Comparison of ENCODE assay signal across 7 cellular contexts in the genomic region with DNA sequence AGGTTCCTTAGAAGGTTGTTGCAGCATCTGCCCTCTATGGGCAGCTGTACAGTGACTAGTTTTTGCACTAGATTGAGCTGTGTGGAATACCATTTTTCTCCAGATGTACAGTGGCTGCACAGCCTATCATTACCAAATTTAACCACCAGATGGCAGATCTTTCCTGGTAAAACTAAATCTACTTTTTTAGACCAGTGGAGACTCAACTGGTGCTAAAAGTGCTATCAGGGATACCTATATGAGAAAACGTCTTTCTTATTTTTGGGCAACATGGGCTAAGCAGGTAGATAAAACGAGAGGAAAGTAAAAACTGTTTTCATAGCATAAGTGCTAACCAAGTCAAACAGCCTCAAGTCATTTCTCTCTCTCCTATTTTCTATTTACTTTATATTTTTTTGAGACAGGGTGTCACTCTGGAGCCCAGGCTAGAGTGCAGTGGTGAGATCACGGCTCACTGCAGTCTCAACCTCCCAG. TPM values are rescaled to one million over a fixed set of nuclear protein-coding genes. Genes with fewer than 3 reads are reported as not detected.
DNase-seq lines count a peak whose midpoint lies in the region; ATAC-seq, FAIRE-seq and TF ChIP-seq lines count a peak whose summit lies in the region.

No MANE protein-coding gene starts in this region.

- peak; percentile 82 to 83 for TF ChIP-seq RAD21 in H1 (IDR thresholded peaks at IDR 0.05 in 1 of 2, conservative IDR thresholded peaks at IDR 0.05 in 1 of 2; ENCODE audit: low read depth in 2 of 2, low read length in 2 of 2)

- no peak overlapping the region for H3K4me2 ChIP-seq in H1 (ENCODE audit: insufficient read depth in 1 of 2, low read depth in 2 of 2, low read length in 2 of 2)

- POLR2A ChIA-PET in GM10248 (lab: Yijun Ruan, JAX) (no interaction called here), H1 (lab: Charles Lee; ENCODE audit: partially characterized antibody) (no interaction called here)

- peak; percentile 41 for DNase-seq in GM10248 (ENCODE audit: extremely low spot score)
- DNase-seq in LNCaP clone FGC (ENCODE audit: low read depth) = peak; percentile 38
- peak; percentile 51 for DNase-seq in RCC 7860 (ENCODE audit: low spot score)
- no peak for DNase-seq in H1 (ENCODE audit: low read depth in 1 of 2, low spot score in 2 of 2)
- DNase-seq in midbrain (lab: John Stamatoyannopoulos, UW) = peak; percentile 67

- H3K9ac ChIP-seq in H1 (replicated peaks in 1 of 4; ENCODE audit: extremely low read depth in 1 of 4, low read depth in 3 of 4, low read length in 3 of 4) = no peak overlapping the region

- H3K56ac ChIP-seq in H1 (replicated peaks; ENCODE audit: insufficient read length, low read depth, low read length) = no peak overlapping the region

- no peaks in the 10 kb centered on the region for H4K20me1 ChIP-seq in H1 (replicated peaks in 1 of 2; ENCODE audit: control insufficient read depth in 1 of 2, insufficient read depth in 2 of 2, low read length in 2 of 2)

- H3K4ac ChIP-seq in H1 (replicated peaks; ENCODE audit: insufficient read length, low read depth, low read length) = no peak overlapping the region

- no peaks in the 10 kb centered on the region for H3K23me2 ChIP-seq in H1 (ENCODE audit: low read depth, low read length)

- no peaks in the 10 kb centered on the region for H3K36me3 ChIP-seq in H1 (ENCODE audit: control insufficient read depth in 2 of 4, insufficient read depth in 4 of 4, low read length in 3 of 4)

- H3K18ac ChIP-seq in H1 (ENCODE audit: extremely low read depth, low read length) = no peak overlapping the region

- no peak overlapping the region for H2BK20ac ChIP-seq in H1 (ENCODE audit: low read length)

- H2BK12ac ChIP-seq in H1 (ENCODE audit: low read depth, low read length) = no peak overlapping the region

- no peak overlapping the region for H4K8ac ChIP-seq in H1 (ENCODE audit: extremely low read depth, insufficient read depth, low read length)

- no peaks in the 10 kb centered on the region for H3K9me3 ChIP-seq in H1 (ENCODE audit: insufficient read depth in 2 of 2, low read depth in 1 of 2, low read length in 1 of 2)

- no peak overlapping the region for H2BK15ac ChIP-seq in H1 (ENCODE audit: low read length)

- WGBS in H1 (ENCODE audit: extremely low coverage in 1 of 2, insufficient coverage in 1 of 2, insufficient read length in 1 of 2, insufficient replicate concordance in 2 of 2, low coverage in 1 of 2, low lambda C conversion rate in 2 of 2, missing lambda C conversion rate in 1 of 2), 2 experiments = 81% methylated on average over 3 of the region's 3 CpGs; no CpG with 5 or more reads in 1 of the 2 experiments

- H3K23ac ChIP-seq in H1 (ENCODE audit: insufficient read length) = no peak overlapping the region

- TF ChIP-seq CTCF in GM10248 (IDR thresholded peaks at IDR 0.05; ENCODE audit: control extremely low read depth, extremely low read depth, low read depth, missing control alignments) = peak; percentile 67
- TF ChIP-seq CTCF in LNCaP clone FGC (IDR thresholded peaks at IDR 0.05; ENCODE audit: control insufficient read depth, extremely low read depth, insufficient read depth) = peak; percentile 80
- TF ChIP-seq CTCF in H1 (IDR thresholded peaks at IDR 0.05; ENCODE audit: control extremely low read depth in 1 of 3, insufficient read depth in 1 of 3, low read depth in 1 of 3, low read length in 3 of 3) = peak in 2 of 3 experiments; percentile 58 to 66; a peak in 3 of 4 replicates

- H3K14ac ChIP-seq in H1 (ENCODE audit: insufficient read length) = no peak overlapping the region

- peaks cover 0 to 4% (median 0%) of the 10 kb centered on the region in 4 experiments; a peak in 1 of 7 replicates for H3K4me1 ChIP-seq in H1 (replicated peaks in 1 of 4; ENCODE audit: control insufficient read depth in 3 of 4, insufficient read depth in 4 of 4, low read length in 3 of 4)

- H2BK5ac ChIP-seq in H1 (ENCODE audit: low read depth, low read length) = no peak overlapping the region

- H3K4me3 ChIP-seq in LNCaP clone FGC (ENCODE audit: low read depth, low read length) (no peak overlapping the region), H1 (ENCODE audit: extremely low read depth in 1 of 4, insufficient read depth in 2 of 4, low read depth in 3 of 4, low read length in 4 of 4) (no peak overlapping the region)

- no peak overlapping the region for H3K27ac ChIP-seq in H1 (ENCODE audit: low read depth, low read length)

- peak; percentile 74 for ATAC-seq in GM21717 (IDR thresholded peaks at IDR 0.05; ENCODE audit: unreplicated experiment)
- no peak for ATAC-seq in GM18520 (IDR thresholded peaks at IDR 0.05; ENCODE audit: unreplicated experiment)

- H2AK5ac ChIP-seq in H1 (ENCODE audit: low read depth, low read length) = no peak overlapping the region

- CTCF ChIA-PET in GM10248 (lab: Yijun Ruan, JAX) (interaction anchor here (0.7 to 5.0 kb wide), 12 partner anchors 9 to 481 kb away, joined by 3 to 37 read pairs (median 6); a partner anchor contains a TSS), H1 (lab: Charles Lee; ENCODE audit: partially characterized antibody) (interaction anchor here (0.6 to 8.3 kb wide), 20 partner anchors 10 to 578 kb away, joined by 3 to 82 read pairs (median 4); no protein-coding TSS in a partner anchor)

- H4K91ac ChIP-seq in H1 (replicated peaks; ENCODE audit: insufficient read length, low read length) = no peak overlapping the region

- no peaks in the 10 kb centered on the region for H3K79me2 ChIP-seq in H1 (ENCODE audit: control insufficient read depth in 1 of 2, insufficient read depth in 2 of 2, low read length in 2 of 2)

- H3K27me3 ChIP-seq in H1 (replicated peaks in 1 of 4; ENCODE audit: control insufficient read depth in 3 of 4, extremely low read depth in 1 of 4, insufficient read depth in 3 of 4, low read length in 3 of 4) = no peaks in the 10 kb centered on the region

- no peak overlapping the region for H2BK120ac ChIP-seq in H1 (replicated peaks; ENCODE audit: low read depth, low read length)

- H3K79me1 ChIP-seq in H1 (ENCODE audit: low read depth, low read length) = no peaks in the 10 kb centered on the region

- no peak for TF ChIP-seq POLR2A in H1 (IDR thresholded peaks at IDR 0.05; ENCODE audit: control extremely low read depth in 1 of 2, low read depth in 2 of 2, low read length in 2 of 2)

- H2AFZ ChIP-seq in H1 (ENCODE audit: low read length) = no peak overlapping the region

- no peak for TF ChIP-seq EP300 in H1 (IDR thresholded peaks at IDR 0.05; ENCODE audit: borderline replicate concordance in 1 of 2, low read depth in 2 of 2, low read length in 2 of 2)

- peak; percentile 85 for FAIRE-seq in RCC 7860 (lab: Jason Lieb, UNC)
- peak; percentile 71 for FAIRE-seq in H1 (lab: Jason Lieb, UNC)

- no peak overlapping the region for H4K5ac ChIP-seq in H1 (ENCODE audit: insufficient read length, low read depth, low read length)

TF ChIP-seq in H1, 55 proteins besides CTCF, POLR2A, EP300 and RAD21 (continues in another document):
- TF ChIP-seq CREB1 (IDR thresholded peaks at IDR 0.05) (no peak), KDM1A (IDR thresholded peaks at IDR 0.05; ENCODE audit: borderline replicate concordance, low read length) (no peak), POU5F1 (IDR thresholded peaks at IDR 0.05; ENCODE audit: low read depth, low read length) (no peak), SP1 (IDR thresholded peaks at IDR 0.05; ENCODE audit: low read depth, low read length) (no peak), HDAC2 (IDR thresholded peaks at IDR 0.05; ENCODE audit: borderline replicate concordance in 1 of 2, low read depth in 2 of 2, low read length in 2 of 2) (no peak), MAFK (IDR thresholded peaks at IDR 0.05; ENCODE audit: low read depth, low read length) (no peak), RBBP5 (IDR thresholded peaks at IDR 0.05; ENCODE audit: borderline replicate concordance, low read depth, low read length) (no peak), RXRA (IDR thresholded peaks at IDR 0.05; ENCODE audit: insufficient read depth, low read depth, low read length) (no peak), CHD1 (IDR thresholded peaks at IDR 0.05; ENCODE audit: low read depth, low read length) (no peak), NRF1 (IDR thresholded peaks at IDR 0.05; ENCODE audit: low read depth, low read length) (no peak), GTF2F1 (IDR thresholded peaks at IDR 0.05; ENCODE audit: borderline replicate concordance, low read depth, low read length) (no peak), JUND (IDR thresholded peaks at IDR 0.05; ENCODE audit: low read length) (no peak), SUZ12 (IDR thresholded peaks at IDR 0.05; ENCODE audit: low read length) (no peak)
- TF ChIP-seq, protein P1, sequence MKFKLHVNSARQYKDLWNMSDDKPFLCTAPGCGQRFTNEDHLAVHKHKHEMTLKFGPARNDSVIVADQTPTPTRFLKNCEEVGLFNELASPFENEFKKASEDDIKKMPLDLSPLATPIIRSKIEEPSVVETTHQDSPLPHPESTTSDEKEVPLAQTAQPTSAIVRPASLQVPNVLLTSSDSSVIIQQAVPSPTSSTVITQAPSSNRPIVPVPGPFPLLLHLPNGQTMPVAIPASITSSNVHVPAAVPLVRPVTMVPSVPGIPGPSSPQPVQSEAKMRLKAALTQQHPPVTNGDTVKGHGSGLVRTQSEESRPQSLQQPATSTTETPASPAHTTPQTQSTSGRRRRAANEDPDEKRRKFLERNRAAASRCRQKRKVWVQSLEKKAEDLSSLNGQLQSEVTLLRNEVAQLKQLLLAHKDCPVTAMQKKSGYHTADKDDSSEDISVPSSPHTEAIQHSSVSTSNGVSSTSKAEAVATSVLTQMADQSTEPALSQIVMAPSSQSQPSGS (IDR thresholded peaks at IDR 0.05; ENCODE audit: low read length) = no peak

RNA-seq across cellular contexts. Expression of a gene that starts 21.2 kb away (rescaled TPM):
- total RNA-seq in H1 (2021; fragmentation: NEBNext Ultra II Directional; extraction: Animal tissue kit (Norgen Biotek cat#: 25700)) = 0.86 and 0.95 TPM in 2 replicates
- polyA plus RNA-seq in H1 (2011; rRNA removed) = 0.46 and 0.59 TPM in 2 replicates
- polyA plus RNA-seq in H1 (2011; cell fraction: cytosol; rRNA removed) = 0.53 TPM
- polyA plus RNA-seq in H1 (2011; cell fraction: nucleus; rRNA removed) = 1.0 TPM
- polyA plus RNA-seq in H1 (2012, experiment 1 of 2) = 0.60 to 0.86 TPM (median 0.74 TPM) in 4 replicates
- 0.05 TPM for polyA plus RNA-seq in H1 (2012, experiment 2 of 2)
- polyA plus RNA-seq in H1 (2013, experiment 1 of 2) = 2.5 TPM
- 2.2 TPM for polyA plus RNA-seq in H1 (2013, experiment 2 of 2)
- polyA minus RNA-seq in H1 (2011; rRNA and poly(A)+ RNA removed) = 0.82 and 1.7 TPM in 2 replicates
- 0.29 TPM for polyA minus RNA-seq in H1 (2011; cell fraction: cytosol; rRNA and poly(A)+ RNA removed)
- 1.3 TPM for polyA minus RNA-seq in H1 (2011; cell fraction: nucleus; rRNA and poly(A)+ RNA removed)

RNA-seq across cellular contexts. Expression of a gene that starts 55.1 kb away (rescaled TPM):
- total RNA-seq in H1 (2021; fragmentation: NEBNext Ultra II Directional; extraction: Animal tissue kit (Norgen Biotek cat#: 25700)) = not detected in 2 replicates
- not detected in 2 replicates for polyA plus RNA-seq in H1 (2011; rRNA removed)
- not detected for polyA plus RNA-seq in H1 (2011; cell fraction: cytosol; rRNA removed)
- not detected for polyA plus RNA-seq in H1 (2011; cell fraction: nucleus; rRNA removed)
- polyA plus RNA-seq in H1 (2012, experiment 1 of 2) = not detected in 4 replicates
- not detected for polyA plus RNA-seq in H1 (2012, experiment 2 of 2)
- not detected for polyA plus RNA-seq in H1 (2013, experiment 1 of 2)
- polyA plus RNA-seq in H1 (2013, experiment 2 of 2) = not detected
- polyA minus RNA-seq in H1 (2011; rRNA and poly(A)+ RNA removed) = not detected in 2 replicates
- polyA minus RNA-seq in H1 (2011; cell fraction: cytosol; rRNA and poly(A)+ RNA removed) = not detected
- not detected for polyA minus RNA-seq in H1 (2011; cell fraction: nucleus; rRNA and poly(A)+ RNA removed)

Comparison
In these comparisons a context has a peak if more than half of its experiments do, and no peak if none do; other contexts are left out.
1. DNase-seq: peak in GM10248 (single experiment), LNCaP clone FGC (single experiment), RCC 7860 (single experiment) and midbrain (single experiment); none in H1 (0 of 2).
2. Peak in every context shown above with its lines, with median percentiles within 50 percentile points of each other: CTCF ChIP-seq.